Comparison of ENCODE assay signal across 8 cellular contexts in genomic region chr6:37565267-37566208, GRCh38.
DNase-seq lines count a peak whose midpoint lies in the region; FAIRE-seq and TF ChIP-seq lines count a peak whose summit lies in the region.

No MANE protein-coding gene starts in this region.

- H3K36me3 ChIP-seq in prostate gland (no peaks in the 10 kb centered on the region), thyroid gland (no peaks in the 10 kb centered on the region)

- H3K4me3 ChIP-seq in fibroblast of the aortic adventitia (ENCODE audit: low read depth, low read length) (peak overlapping the region; percentile 51), prostate gland (peak overlapping the region; percentile 12 to 23), thyroid gland (replicated peaks in 1 of 3) (no peak overlapping the region)

- H3K9me3 ChIP-seq in prostate gland (no peaks in the 10 kb centered on the region), thyroid gland (no peaks in the 10 kb centered on the region)

- TF ChIP-seq CTCF in fibroblast of the aortic adventitia (IDR thresholded peaks at IDR 0.05; ENCODE audit: insufficient read depth, low read length) (no peak), prostate gland (IDR thresholded peaks at IDR 0.05) (peak in 1 of 4 experiments; percentile 22), thyroid gland (IDR thresholded peaks at IDR 0.05) (no peak)

- H3K27me3 ChIP-seq in prostate gland (replicated peaks; ENCODE audit: insufficient read depth) (peaks cover 4% of the 10 kb centered on the region), thyroid gland (peaks cover 6% of the 10 kb centered on the region)

- WGBS in prostate gland, result 17% methylated on average over 20 of the region's 21 CpGs
- 10 to 14% methylated on average over 12 to 14 of the region's 21 CpGs for WGBS in thyroid gland, 2 donors

- TF ChIP-seq POLR2A in prostate gland (IDR thresholded peaks at IDR 0.05), result no peak
- no peak for TF ChIP-seq POLR2A in thyroid gland (IDR thresholded peaks at IDR 0.05)

- intact Hi-C loops in prostate gland (cut with DNase I), result loop anchor here (5.0 to 10.0 kb wide), 2 partner anchors 201 to 243 kb away; no protein-coding TSS in a partner anchor
- intact Hi-C loops in thyroid gland (cut with DNase I), result loop anchor here (5.0 kb wide), 1 partner anchor 78 kb away; no protein-coding TSS in a partner anchor

- DNase-seq in NCI-H1436 (lab: John Stamatoyannopoulos, UW) (peak; percentile 63), NCI-H1436 treated with DMSO at 0.1 percent for 48 hours (lab: John Stamatoyannopoulos, UW) (no peak), OCI-M2 (lab: John Stamatoyannopoulos, UW; ENCODE audit: unreplicated experiment) (peak; percentile 68), fibroblast of the aortic adventitia (ENCODE audit: low read depth) (no peak), prostate gland (ENCODE audit: low spot score) (no peak), GM19239 (ENCODE audit: insufficient read length, low spot score) (no peak), thyroid gland (no peak)
- no peak for DNase-seq in stimulated activated naive CD4-positive, alpha-beta T cell treated with Interleukin-2 at 50 U/mL for 16 hours (lab: John Stamatoyannopoulos, UW)

- FAIRE-seq in GM19239 (lab: Jason Lieb, UNC), result no peak

- H3K4me1 ChIP-seq in prostate gland (replicated peaks), result peaks cover 4% of the 10 kb centered on the region
- H3K4me1 ChIP-seq in thyroid gland, result peaks cover 6 to 10% of the 10 kb centered on the region in 2 donors

- no peak overlapping the region for H3K27ac ChIP-seq in prostate gland
- no peak overlapping the region for H3K27ac ChIP-seq in thyroid gland

Comparison
In these comparisons a context has a peak if more than half of its experiments do, and no peak if none do; other contexts are left out.
1. DNase-seq: peak in NCI-H1436 (single experiment) and OCI-M2 (single experiment); none in NCI-H1436 treated with DMSO at 0.1 percent for 48 hours (single experiment), fibroblast of the aortic adventitia (single experiment), prostate gland (single experiment), GM19239 (single experiment), stimulated activated naive CD4-positive, alpha-beta T cell treated with Interleukin-2 at 50 U/mL for 16 hours (single experiment) and thyroid gland (0 of 2).
2. H3K4me3 ChIP-seq: peak in fibroblast of the aortic adventitia (single experiment) and prostate gland (2 of 2); none in thyroid gland (0 of 3).